In the genomic region with DNA sequence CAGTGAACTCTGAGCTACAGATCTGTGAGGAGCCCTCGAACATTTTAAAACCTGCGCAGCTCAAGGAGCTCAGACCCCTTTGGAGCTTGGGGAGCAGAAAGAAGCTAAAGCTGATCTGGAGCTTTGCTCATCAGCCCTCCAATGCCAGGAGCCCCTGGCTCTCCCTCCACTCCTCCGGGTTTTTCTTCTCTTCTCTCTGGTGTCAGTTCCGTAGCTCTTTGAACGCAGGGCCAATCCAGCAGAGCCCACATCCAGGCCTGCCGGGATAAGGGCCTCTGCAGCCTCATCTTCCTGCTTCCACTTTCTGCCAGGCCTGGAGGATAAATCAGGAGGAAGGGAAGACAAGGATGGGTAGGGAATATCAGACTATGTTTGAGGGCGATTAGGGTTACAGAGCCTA, we compare ENCODE assay signal across 21 cellular contexts. TPM values are rescaled to one million over a fixed set of nuclear protein-coding genes. Genes with fewer than 3 reads are reported as not detected.
DNase-seq lines count a peak whose midpoint lies in the region; ATAC-seq and TF ChIP-seq lines count a peak whose summit lies in the region.
"Had no signal": no experiment of that assay in that cellular context is flagged by ENCODE, and none has a peak within 500 bp of the region (broad histone marks: within the 10 kb centered on the region; RNA-seq: fewer than 3 reads in every experiment).

No MANE protein-coding gene starts in this region.

- peak; percentile 54 for DNase-seq in SK-N-SH
- peak; percentile 60 for DNase-seq in mesenteric fat pad (ENCODE audit: low spot score)
- no peak for DNase-seq in progenitor cell of endocrine pancreas (ENCODE audit: low spot score, unreplicated experiment)
- no peak for DNase-seq in right lobe of liver
- no peak for DNase-seq in stimulated activated CD4-positive, alpha-beta T cell treated with anti-CD3 and anti-CD28 coated beads, Interleukin-4, amount 100 ng/mL, for 24 hours
- DNase-seq in epidermal melanocyte (ENCODE audit: insufficient read length, low spot score) = no peak
- DNase-seq: 8988T; CD8-positive, alpha-beta T cell; DMS153; GM23248; Kasumi-1; NCI-H1417; NCI-H1694 treated with DMSO at 0.1 percent for 48 hours; NCI-H69; PC-9; RPMI8226; SHP77 had no signal

- H3K4me3 Mint-ChIP-seq in progenitor cell of endocrine pancreas (ENCODE audit: low read depth) = peak overlapping the region; percentile 39
- H3K4me3 Mint-ChIP-seq: CD8-positive, alpha-beta T cell had no signal

- ATAC-seq in SK-N-SH treated with all-trans-retinoic acid at 6 μM for 48 hours (no peak), right lobe of liver (no peak)
- ATAC-seq: CD8-positive, alpha-beta T cell had no signal

- intact Hi-C loops in right lobe of liver (cut with DNase I) = no loop called here

- H3K36me3 ChIP-seq in SK-N-SH (replicated peaks in 1 of 2; ENCODE audit: control insufficient read depth in 1 of 2, insufficient read depth in 2 of 2, low read length in 1 of 2) (peaks cover 0 to 6% of the 10 kb centered on the region in 2 experiments), right lobe of liver (no peaks in the 10 kb centered on the region)
- H3K36me3 ChIP-seq: BLaER1 treated with 17β-estradiol and CSF1 and Interleukin-3, amounts not matched to agents 10 nM and 100 nM had no signal

- peaks cover 46% of the 10 kb centered on the region for H3K4me1 Mint-ChIP-seq in progenitor cell of endocrine pancreas (ENCODE audit: low read depth)

- H3K27ac Mint-ChIP-seq in progenitor cell of endocrine pancreas = no peak overlapping the region
- H3K27ac Mint-ChIP-seq: CD8-positive, alpha-beta T cell had no signal

- H3K9me3 Mint-ChIP-seq in progenitor cell of endocrine pancreas (ENCODE audit: low read depth) = no peaks in the 10 kb centered on the region
- H3K9me3 Mint-ChIP-seq: CD8-positive, alpha-beta T cell had no signal

- no peak for TF ChIP-seq RAD21 in SK-N-SH (IDR thresholded peaks at IDR 0.05; ENCODE audit: low read length)

- 82% methylated on average over 7 of the region's 7 CpGs for WGBS in SK-N-SH (ENCODE audit: low lambda C conversion rate)
- 19% methylated on average over 4 of the region's 7 CpGs for WGBS in right lobe of liver (ENCODE audit: insufficient coverage, low coverage, low lambda C conversion rate, missing lambda C conversion rate)

- peaks cover 3% of the 10 kb centered on the region for H3K36me3 Mint-ChIP-seq in progenitor cell of endocrine pancreas (ENCODE audit: insufficient read depth)
- H3K36me3 Mint-ChIP-seq: CD8-positive, alpha-beta T cell had no signal

- H3K9ac ChIP-seq in SK-N-SH = no peak overlapping the region
- H3K9ac ChIP-seq: BLaER1 treated with 17β-estradiol and CSF1 and Interleukin-3, amounts not matched to agents 10 nM and 100 nM; GM23248 had no signal

- no peak overlapping the region for H3K4me2 ChIP-seq in SK-N-SH
- H3K4me2 ChIP-seq: BLaER1 treated with 17β-estradiol and CSF1 and Interleukin-3, amounts not matched to agents 10 nM and 100 nM; PC-9 had no signal

- H3K4me1 ChIP-seq in SK-N-SH (ENCODE audit: control insufficient read depth in 1 of 2, insufficient read depth in 2 of 2, low read depth in 1 of 2, low read length in 1 of 2) (peaks cover 4 to 28% of the 10 kb centered on the region in 2 experiments; a peak in 2 of 4 replicates), right lobe of liver (no peaks in the 10 kb centered on the region)
- H3K4me1 ChIP-seq: BLaER1 treated with 17β-estradiol and CSF1 and Interleukin-3, amounts not matched to agents 10 nM and 100 nM had no signal

- H3K79me2 ChIP-seq in SK-N-SH (ENCODE audit: insufficient read depth) = peaks cover 15% of the 10 kb centered on the region

- H3K9me2 ChIP-seq in SK-N-SH = no peaks in the 10 kb centered on the region

- peaks cover 29% of the 10 kb centered on the region for H3K27me3 Mint-ChIP-seq in progenitor cell of endocrine pancreas

- H3K27me3 ChIP-seq in SK-N-SH (ENCODE audit: insufficient read depth) = no peaks in the 10 kb centered on the region
- no peaks in the 10 kb centered on the region for H3K27me3 ChIP-seq in right lobe of liver

- TF ChIP-seq POLR2A in right lobe of liver (IDR thresholded peaks at IDR 0.05) = no peak

- H3K4me3 ChIP-seq in SK-N-SH (ENCODE audit: low read depth in 2 of 2, low read length in 1 of 2) (no peak overlapping the region), right lobe of liver (no peak overlapping the region)
- H3K4me3 ChIP-seq: BLaER1 treated with 17β-estradiol and CSF1 and Interleukin-3, amounts not matched to agents 10 nM and 100 nM; GM23248; PC-9 had no signal

- H2AFZ ChIP-seq in SK-N-SH (ENCODE audit: low read depth) = no peak overlapping the region
- H2AFZ ChIP-seq: GM23248, PC-9 had no signal

- H3F3A ChIP-seq in SK-N-SH (replicated peaks; ENCODE audit: insufficient read depth) = peaks cover 12% of the 10 kb centered on the region

- no peaks in the 10 kb centered on the region for H4K20me1 ChIP-seq in SK-N-SH (ENCODE audit: insufficient read depth)

- H3K9me3 ChIP-seq in SK-N-SH (no peaks in the 10 kb centered on the region), right lobe of liver (no peaks in the 10 kb centered on the region)
- H3K9me3 ChIP-seq: BLaER1 treated with 17β-estradiol and CSF1 and Interleukin-3, amounts not matched to agents 10 nM and 100 nM had no signal

- TF ChIP-seq EP300 in SK-N-SH (IDR thresholded peaks at IDR 0.05; ENCODE audit: borderline replicate concordance in 1 of 2, low read depth in 1 of 2, low read length in 1 of 2) = no peak

- CTCF ChIA-PET in SK-N-SH (lab: Yijun Ruan, JAX) = interaction anchor here (0.7 to 2.1 kb wide), 9 partner anchors 27 to 154 kb away, joined by 3 to 11 read pairs (median 3); a partner anchor contains a TSS

- POLR2A ChIA-PET in SK-N-SH (lab: Yijun Ruan, JAX) = interaction anchor here (0.9 kb wide), 1 partner anchor 9 kb away, joined by 3 read pairs; no protein-coding TSS in a partner anchor

- no peak overlapping the region for H3K27ac ChIP-seq in SK-N-SH (ENCODE audit: low read depth in 2 of 2, low read length in 1 of 2)
- no peak overlapping the region for H3K27ac ChIP-seq in right lobe of liver
- H3K27ac ChIP-seq: BLaER1 treated with 17β-estradiol and CSF1 and Interleukin-3, amounts not matched to agents 10 nM and 100 nM; GM23248; PC-9 had no signal

- TF ChIP-seq CTCF in SK-N-SH (IDR thresholded peaks at IDR 0.05) (no peak), progenitor cell of endocrine pancreas (IDR thresholded peaks at IDR 0.05; ENCODE audit: unreplicated experiment) (no peak), right lobe of liver (IDR thresholded peaks at IDR 0.05) (no peak)

TF ChIP-seq in SK-N-SH, 30 proteins besides CTCF, POLR2A, EP300 and RAD21 (continues in another document):
- TF ChIP-seq TCF12 (IDR thresholded peaks at IDR 0.05) (no peak), NFIC (IDR thresholded peaks at IDR 0.05; ENCODE audit: borderline replicate concordance) (no peak), JUND (IDR thresholded peaks at IDR 0.05) (no peak), EZH2phosphoT487 (IDR thresholded peaks at IDR 0.05; ENCODE audit: borderline replicate concordance, low read depth) (no peak)
- TF ChIP-seq, protein P1, sequence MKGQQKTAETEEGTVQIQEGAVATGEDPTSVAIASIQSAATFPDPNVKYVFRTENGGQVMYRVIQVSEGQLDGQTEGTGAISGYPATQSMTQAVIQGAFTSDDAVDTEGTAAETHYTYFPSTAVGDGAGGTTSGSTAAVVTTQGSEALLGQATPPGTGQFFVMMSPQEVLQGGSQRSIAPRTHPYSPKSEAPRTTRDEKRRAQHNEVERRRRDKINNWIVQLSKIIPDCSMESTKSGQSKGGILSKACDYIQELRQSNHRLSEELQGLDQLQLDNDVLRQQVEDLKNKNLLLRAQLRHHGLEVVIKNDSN (IDR thresholded peaks at IDR 0.05; ENCODE audit: borderline replicate concordance, low read depth) = no peak

TF ChIP-seq in SK-N-SH treated with all-trans-retinoic acid at 6 μM for 48 hours, 23 proteins besides CTCF, POLR2A, EP300 and RAD21:
- TF ChIP-seq PPARA (CRISPR knock-in tag; IDR thresholded peaks at IDR 0.05; ENCODE audit: borderline replicate concordance) (no peak), GLIS3 (CRISPR knock-in tag; IDR thresholded peaks at IDR 0.05) (no peak), ISL1 (CRISPR knock-in tag; IDR thresholded peaks at IDR 0.05) (no peak), ZC3H10 (CRISPR knock-in tag; IDR thresholded peaks at IDR 0.05) (no peak), ARNTL (CRISPR knock-in tag; IDR thresholded peaks at IDR 0.05; ENCODE audit: borderline replicate concordance, low read depth) (no peak), ESRRG (CRISPR knock-in tag; IDR thresholded peaks at IDR 0.05) (no peak)

RNA-seq across cellular contexts. Expression of a gene that starts 6.0 kb away (rescaled TPM):
- 1.6 and 3.7 TPM in 2 replicates for polyA plus RNA-seq in SK-N-SH (2012; rRNA removed)
- polyA plus RNA-seq in SK-N-SH (2012; cell fraction: cytosol; rRNA removed) = 4.7 and 5.9 TPM in 2 replicates
- polyA plus RNA-seq in SK-N-SH (2012; cell fraction: nucleus; rRNA removed) = 6.5 and 7.3 TPM in 2 replicates
- 2.2 TPM for total RNA-seq in mesenteric fat pad
- 19.6 and 19.8 TPM in 2 replicates for total RNA-seq in progenitor cell of endocrine pancreas
- total RNA-seq in right lobe of liver = under 1 TPM in 1 of 6 experiments, not detected in 5; 0.13 TPM

RNA-seq across cellular contexts. Expression of a gene that starts 26.8 kb away (rescaled TPM):
- 1.5 and 2.1 TPM in 2 replicates for polyA plus RNA-seq in SK-N-SH (2012; rRNA removed)
- polyA plus RNA-seq in SK-N-SH (2012; cell fraction: cytosol; rRNA removed) = 1.2 and 1.8 TPM in 2 replicates
- 1.7 and 2.3 TPM in 2 replicates for polyA plus RNA-seq in SK-N-SH (2012; cell fraction: nucleus; rRNA removed)
- total RNA-seq in mesenteric fat pad (0.55 TPM), progenitor cell of endocrine pancreas (2.7 and 4.6 TPM in 2 replicates), right lobe of liver (not detected)
- total RNA-seq: CD8-positive, alpha-beta T cell; G401; MCF 10A had no signal

RNA-seq across cellular contexts. Expression of a gene that starts 31.4 kb away (rescaled TPM):
- 6.1 and 9.1 TPM in 2 replicates for polyA plus RNA-seq in SK-N-SH (2012; rRNA removed)
- 6.4 and 7.6 TPM in 2 replicates for polyA plus RNA-seq in SK-N-SH (2012; cell fraction: cytosol; rRNA removed)
- 14.9 and 15.9 TPM in 2 replicates for polyA plus RNA-seq in SK-N-SH (2012; cell fraction: nucleus; rRNA removed)
- 0.74 TPM for total RNA-seq in mesenteric fat pad
- total RNA-seq in progenitor cell of endocrine pancreas = 0.17 and 0.27 TPM in 2 replicates
- not detected for total RNA-seq in right lobe of liver
- total RNA-seq: CD8-positive, alpha-beta T cell had no signal

RNA-seq across cellular contexts. Expression of a gene that starts 50.9 kb away (rescaled TPM):
- 1.7 and 1.8 TPM in 2 replicates for polyA plus RNA-seq in SK-N-SH (2012; rRNA removed)
- 1.8 and 2.0 TPM in 2 replicates for polyA plus RNA-seq in SK-N-SH (2012; cell fraction: cytosol; rRNA removed)
- 0.53 and 0.75 TPM in 2 replicates for polyA plus RNA-seq in SK-N-SH (2012; cell fraction: nucleus; rRNA removed)
- total RNA-seq in mesenteric fat pad (0.35 TPM), progenitor cell of endocrine pancreas (not detected in 2 replicates), right lobe of liver (not detected)
- total RNA-seq: CD8-positive, alpha-beta T cell had no signal

RNA-seq across cellular contexts. Expression of a gene that starts 59.7 kb away (rescaled TPM):
- polyA plus RNA-seq in SK-N-SH (2012; rRNA removed) = 1.2 and 1.9 TPM in 2 replicates
- polyA plus RNA-seq in SK-N-SH (2012; cell fraction: cytosol; rRNA removed) = 1.8 and 2.4 TPM in 2 replicates
- polyA plus RNA-seq in SK-N-SH (2012; cell fraction: nucleus; rRNA removed) = 1.0 and 1.1 TPM in 2 replicates
- 0.42 TPM for total RNA-seq in mesenteric fat pad
- total RNA-seq in progenitor cell of endocrine pancreas = not detected in 2 replicates
- not detected for total RNA-seq in right lobe of liver
- total RNA-seq: CD8-positive, alpha-beta T cell had no signal

Comparison
In these comparisons a context has a peak if more than half of its experiments do, and no peak if none do; other contexts are left out.
1. DNase-seq: peak in SK-N-SH (single experiment) and mesenteric fat pad (single experiment); none in progenitor cell of endocrine pancreas (single experiment), right lobe of liver (0 of 3), stimulated activated CD4-positive, alpha-beta T cell treated with anti-CD3 and anti-CD28 coated beads, Interleukin-4, amount 100 ng/mL, for 24 hours (single experiment) and epidermal melanocyte (single experiment).